ENCODE assay signal across 25 cellular contexts in the genomic region with DNA sequence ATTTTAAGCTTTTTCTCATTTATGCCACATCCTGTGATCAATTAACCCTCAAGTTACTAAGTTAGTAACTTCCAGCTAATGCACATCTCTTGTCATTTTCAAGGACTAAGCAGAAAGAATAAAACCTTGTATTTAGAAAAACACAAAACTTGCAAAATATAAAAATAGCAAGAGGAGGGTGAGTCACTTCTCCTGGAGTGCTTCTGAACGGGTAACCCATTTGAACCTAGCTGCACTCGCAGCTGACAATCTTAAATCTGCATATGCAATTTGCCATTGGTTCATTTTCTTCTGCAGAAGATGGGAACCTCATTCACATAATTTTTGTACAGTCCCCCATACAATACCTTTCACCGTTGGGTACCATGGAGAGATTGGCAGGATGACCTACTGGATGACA.
DNase-seq lines count a peak whose midpoint lies in the region; ATAC-seq and TF ChIP-seq lines count a peak whose summit lies in the region.
"Had no signal": no experiment of that assay in that cellular context is flagged by ENCODE, and none has a peak within 500 bp of the region (broad histone marks: within the 10 kb centered on the region; RNA-seq: fewer than 3 reads in every experiment).

No MANE protein-coding gene starts in this region.

- no peaks in the 10 kb centered on the region for H3K4me1 Mint-ChIP-seq in activated CD8-positive, alpha-beta T cell treated with anti-CD3 and anti-CD28 coated beads for 36 hours (ENCODE audit: low read depth)
- H3K4me1 Mint-ChIP-seq: activated naive CD4-positive, alpha-beta T cell treated with anti-CD3 and anti-CD28 coated beads, Interleukin-2, amount 10 ng/mL, durations not matched to agents 7 days and 5 days; naive thymus-derived CD8-positive, alpha-beta T cell; T-helper 17 cell had no signal

- H3K36me3 ChIP-seq in GM23248 (ENCODE audit: low read depth): no peaks in the 10 kb centered on the region
- H3K36me3 ChIP-seq in skeletal muscle satellite cell (ENCODE audit: insufficient read depth, low read length): no peaks in the 10 kb centered on the region
- H3K36me3 ChIP-seq: ascending aorta had no signal

- H3K9me3 Mint-ChIP-seq in activated CD8-positive, alpha-beta T cell treated with anti-CD3 and anti-CD28 coated beads for 36 hours: no peaks in the 10 kb centered on the region
- H3K9me3 Mint-ChIP-seq: activated naive CD4-positive, alpha-beta T cell treated with anti-CD3 and anti-CD28 coated beads, Interleukin-2, amount 10 ng/mL, durations not matched to agents 7 days and 5 days; H9; naive thymus-derived CD8-positive, alpha-beta T cell had no signal

- no peak for ATAC-seq in HG03175 (IDR thresholded peaks at IDR 0.05; ENCODE audit: unreplicated experiment)
- no peak for ATAC-seq in activated CD8-positive, alpha-beta T cell treated with anti-CD3 and anti-CD28 coated beads for 36 hours
- ATAC-seq: naive thymus-derived CD8-positive, alpha-beta T cell; T-helper 17 cell; WTC11 had no signal

- intact Hi-C loops in activated CD8-positive, alpha-beta T cell treated with anti-CD3 and anti-CD28 coated beads for 36 hours (cut with micrococcal nuclease): no loop called here

- POLR2A ChIA-PET in activated CD8-positive, alpha-beta T cell treated with anti-CD3 and anti-CD28 coated beads for 36 hours (lab: Charles Lee): no interaction called here

- H2AFZ ChIP-seq in GM23248: peak overlapping the region; percentile 30; the same call in 1 of the 2 replicates
- H2AFZ ChIP-seq: parathyroid adenoma had no signal

- H3K4me3 ChIP-seq in GM23248 (0 out of 2 replicates have a peak overlapping the region, but pooled peaks have one; percentile 8), skeletal muscle satellite cell (ENCODE audit: low read length) (no peak overlapping the region)
- H3K4me3 ChIP-seq: ascending aorta had no signal

- H3K36me3 Mint-ChIP-seq in activated CD8-positive, alpha-beta T cell treated with anti-CD3 and anti-CD28 coated beads for 36 hours (ENCODE audit: low read depth): no peaks in the 10 kb centered on the region
- H3K36me3 Mint-ChIP-seq: activated naive CD4-positive, alpha-beta T cell treated with anti-CD3 and anti-CD28 coated beads, Interleukin-2, amount 10 ng/mL, durations not matched to agents 7 days and 5 days; WTC11 had no signal

- H3K27me3 Mint-ChIP-seq in activated CD8-positive, alpha-beta T cell treated with anti-CD3 and anti-CD28 coated beads for 36 hours: peaks cover 3% of the 10 kb centered on the region

- peak overlapping the region; percentile 95 for H3K27ac ChIP-seq in GM23248
- H3K27ac ChIP-seq: ascending aorta, HL-60, parathyroid adenoma had no signal

- in situ Hi-C loops in GM23248 (cut with MboI): no loop called here

- TF ChIP-seq CTCF in activated CD8-positive, alpha-beta T cell treated with anti-CD3 and anti-CD28 coated beads for 36 hours (IDR thresholded peaks at IDR 0.05): no peak

- H3K79me2 ChIP-seq in GM23248 (ENCODE audit: insufficient read depth): no peaks in the 10 kb centered on the region
- H3K79me2 ChIP-seq: parathyroid adenoma had no signal

- no peak overlapping the region for H3K4me3 Mint-ChIP-seq in activated CD8-positive, alpha-beta T cell treated with anti-CD3 and anti-CD28 coated beads for 36 hours
- H3K4me3 Mint-ChIP-seq: activated naive CD4-positive, alpha-beta T cell treated with anti-CD3 and anti-CD28 coated beads, Interleukin-2, amount 10 ng/mL, durations not matched to agents 7 days and 5 days; H9; naive thymus-derived CD8-positive, alpha-beta T cell; T-helper 17 cell; WTC11 had no signal

- H3K9me3 ChIP-seq in GM23248 (ENCODE audit: low read depth) (no peaks in the 10 kb centered on the region), skeletal muscle satellite cell (replicated peaks; ENCODE audit: low read length) (no peaks in the 10 kb centered on the region)
- H3K9me3 ChIP-seq: ascending aorta had no signal

- 22 to 27% methylated on average over 3 of the region's 3 CpGs for WGBS in GM23248 (ENCODE audit: low coverage in 1 of 2, low lambda C conversion rate in 2 of 2, missing lambda C conversion rate in 2 of 2), 2 experiments

- CTCF ChIA-PET in activated CD8-positive, alpha-beta T cell treated with anti-CD3 and anti-CD28 coated beads for 36 hours (lab: Charles Lee): no interaction called here

- no peaks in the 10 kb centered on the region for H4K20me1 ChIP-seq in GM23248 (ENCODE audit: insufficient read depth)

- DNase-seq in GM23248 (peak; percentile 76), RPMI8226 (peak; percentile 32), fibroblast of gingiva (ENCODE audit: low read depth) (peak; percentile 32), mesenteric fat pad (ENCODE audit: low spot score) (no peak)
- no peak for DNase-seq in activated CD8-positive, alpha-beta memory T cell treated with anti-CD3 and anti-CD28 coated beads, Interleukin-2, amount 50 U/mL, for 4 hours
- no peak for DNase-seq in activated CD8-positive, alpha-beta T cell treated with anti-CD3 and anti-CD28 coated beads for 36 hours
- DNase-seq: activated CD4-positive, alpha-beta T cell treated with anti-CD3 and anti-CD28 coated beads, Interleukin-2, amount 50 U/mL, for 48 hours; activated naive CD4-positive, alpha-beta T cell treated with anti-CD3 and anti-CD28 coated beads, Interleukin-2, amount 10 ng/mL, durations not matched to agents 7 days and 5 days; activated T-cell treated with anti-CD3 and anti-CD28 coated beads, Interleukin-2, amount 50 U/mL, for 1 hour; C1 segment of cervical spinal cord; GDM1; H9; kidney glomerular epithelial cell; naive thymus-derived CD8-positive, alpha-beta T cell; NCI-H1048; NCI-H2081; NCI-H510A treated with DMSO at 0.1 percent for 48 hours; stimulated activated CD4-positive, alpha-beta T cell treated with anti-CD3 and anti-CD28 coated beads, Interleukin-4, amount 100 ng/mL, for 1 hour; T-helper 17 cell had no signal

- H3K4me1 ChIP-seq in GM23248 (ENCODE audit: insufficient read depth): peaks cover 42% of the 10 kb centered on the region
- H3K4me1 ChIP-seq in skeletal muscle satellite cell (ENCODE audit: control insufficient read depth, insufficient read depth, low read length): peaks cover 41% of the 10 kb centered on the region
- H3K4me1 ChIP-seq: parathyroid adenoma had no signal

- no peak overlapping the region for H3K27ac Mint-ChIP-seq in activated CD8-positive, alpha-beta T cell treated with anti-CD3 and anti-CD28 coated beads for 36 hours
- H3K27ac Mint-ChIP-seq: activated naive CD4-positive, alpha-beta T cell treated with anti-CD3 and anti-CD28 coated beads, Interleukin-2, amount 10 ng/mL, durations not matched to agents 7 days and 5 days; H9; naive thymus-derived CD8-positive, alpha-beta T cell; T-helper 17 cell; WTC11 had no signal

- no peaks in the 10 kb centered on the region for H3K9me2 ChIP-seq in GM23248 (ENCODE audit: insufficient read depth)

- H3K9ac ChIP-seq in GM23248: peak overlapping the region; percentile 77
- peak overlapping the region; percentile 71 for H3K9ac ChIP-seq in skeletal muscle satellite cell (ENCODE audit: low read depth, low read length)
- H3K9ac ChIP-seq: parathyroid adenoma had no signal

- no peaks in the 10 kb centered on the region for H3K27me3 ChIP-seq in GM23248 (replicated peaks; ENCODE audit: insufficient read depth)
- H3K27me3 ChIP-seq in skeletal muscle satellite cell (ENCODE audit: control insufficient read depth, insufficient read depth, low read length): no peaks in the 10 kb centered on the region
- H3K27me3 ChIP-seq: ascending aorta had no signal

- H3F3A ChIP-seq in GM23248 (ENCODE audit: insufficient read depth): peaks cover 40% of the 10 kb centered on the region

- H3K4me2 ChIP-seq in GM23248 (ENCODE audit: unreplicated experiment): peak overlapping the region; percentile 82
- H3K4me2 ChIP-seq in skeletal muscle satellite cell (ENCODE audit: low read length): peak overlapping the region; percentile 45

Comparison
In these comparisons a context has a peak if more than half of its experiments do, and no peak if none do; other contexts are left out.
1. DNase-seq: peak in GM23248 (single experiment), RPMI8226 (single experiment) and fibroblast of gingiva (single experiment); none in activated CD8-positive, alpha-beta memory T cell treated with anti-CD3 and anti-CD28 coated beads, Interleukin-2, amount 50 U/mL, for 4 hours (single experiment), activated CD8-positive, alpha-beta T cell treated with anti-CD3 and anti-CD28 coated beads for 36 hours (single experiment) and mesenteric fat pad (single experiment).